Comparison of ENCODE assay signal across 8 cellular contexts in genomic region chr14:77026930-77027537, GRCh38. TPM values are rescaled to one million over a fixed set of nuclear protein-coding genes. Genes with fewer than 3 reads are reported as not detected.
A peak's percentile ranks its signal among the peaks of the same experiment; 100 is the strongest.
DNase-seq lines count a peak whose midpoint lies in the region; ATAC-seq, FAIRE-seq and TF ChIP-seq lines count a peak whose summit lies in the region.

No MANE protein-coding gene starts in this region.

- peak overlapping the region; percentile 95 to 99 for H3K27ac ChIP-seq in A549
- H3K27ac ChIP-seq in coronary artery = peak overlapping the region; percentile 100
- peak overlapping the region; percentile 100 for H3K27ac ChIP-seq in lower lobe of right lung
- peak overlapping the region; percentile 98 for H3K27ac ChIP-seq in substantia nigra (ENCODE audit: low read depth, low read length, poor library complexity, severe bottlenecking)

- H3K36me3 ChIP-seq in lower lobe of right lung = peaks cover 16% of the 10 kb centered on the region

- peaks cover 2% of the 10 kb centered on the region; the same call in 1 of the 2 replicates for H3K27me3 Mint-ChIP-seq in WTC11 (ENCODE audit: low read depth)

- CTCF ChIA-PET in A549 (lab: Yijun Ruan, JAX) = interaction anchor here (0.9 to 28.2 kb wide), 15 partner anchors 10 to 153 kb away, joined by 3 to 481 read pairs (median 7); no protein-coding TSS in a partner anchor
- CTCF ChIA-PET in WTC11 (lab: Charles Lee) = interaction anchor here (0.7 to 6.1 kb wide), 5 partner anchors 30 to 113 kb away, joined by 3 to 45 read pairs (median 4); no protein-coding TSS in a partner anchor

- FAIRE-seq in A549 (lab: Jason Lieb, UNC) (no peak), RCC 7860 (lab: Jason Lieb, UNC) (no peak)

- H3K4me3 Mint-ChIP-seq in WTC11 = peak overlapping the region; percentile 82

- POLR2A ChIA-PET in A549 (lab: Yijun Ruan, JAX) (interaction anchor here (1.2 to 8.4 kb wide), 12 partner anchors 10 to 123 kb away, joined by 5 to 78 read pairs (median 15); no protein-coding TSS in a partner anchor), WTC11 (lab: Charles Lee) (interaction anchor here (0.7 to 6.6 kb wide), 7 partner anchors 13 to 108 kb away, joined by 3 to 45 read pairs (median 16); no protein-coding TSS in a partner anchor)

- DNase-seq in A549 (ENCODE audit: low read depth in 1 of 2, low spot score in 1 of 2) (peak in 1 of 2 experiments; percentile 69), HuH-7.5 (ENCODE audit: low spot score) (peak; percentile 81), WTC11 (ENCODE audit: low spot score) (peak; percentile 45), coronary artery (ENCODE audit: low spot score) (no peak), lower lobe of right lung (peak; percentile 77), substantia nigra (lab: John Stamatoyannopoulos, UW) (peak in 13 of 49 donors; percentile 21 to 65 (median 45)), RCC 7860 (ENCODE audit: low spot score) (no peak)

- ATAC-seq in A549 (peak; percentile 11 to 16; a peak in 3 of 6 replicates), GM18498 (IDR thresholded peaks at IDR 0.05; ENCODE audit: unreplicated experiment) (peak; percentile 23), WTC11 (no peak), lower lobe of right lung (peak; percentile 46 to 56)

- WGBS in A549 (ENCODE audit: missing lambda C conversion rate) = no CpG with 5 or more reads among the region's 65 CpGs

- no peaks in the 10 kb centered on the region for H3K27me3 ChIP-seq in lower lobe of right lung (ENCODE audit: low read depth)

- intact Hi-C loops in lower lobe of right lung (cut with DNase I) = no loop called here

- H3K9me3 Mint-ChIP-seq in WTC11 = no peaks in the 10 kb centered on the region

- no peak for TF ChIP-seq POLR2A in A549 (IDR thresholded peaks at IDR 0.05; ENCODE audit: low read length)

- H3K9me3 ChIP-seq in A549 (no peaks in the 10 kb centered on the region), lower lobe of right lung (no peaks in the 10 kb centered on the region)

- H3K4me1 Mint-ChIP-seq in WTC11 = peaks cover 58% of the 10 kb centered on the region

- no peak for TF ChIP-seq EP300 in A549 (IDR thresholded peaks at IDR 0.05)

- H3K4me1 ChIP-seq in A549 = peaks cover 57% of the 10 kb centered on the region
- H3K4me1 ChIP-seq in lower lobe of right lung = peaks cover 77% of the 10 kb centered on the region

- no peak for TF ChIP-seq CTCF in A549 (IDR thresholded peaks at IDR 0.05)
- no peak for TF ChIP-seq CTCF in WTC11 (IDR thresholded peaks at IDR 0.05)
- no peak for TF ChIP-seq CTCF in coronary artery (IDR thresholded peaks at IDR 0.05)
- peak; percentile 24 for TF ChIP-seq CTCF in lower lobe of right lung (IDR thresholded peaks at IDR 0.05)

- peak overlapping the region; percentile 98 for H3K4me2 ChIP-seq in A549

- H3K27ac Mint-ChIP-seq in WTC11 = no peak overlapping the region

- H3K36me3 Mint-ChIP-seq in WTC11 = peaks cover 9% of the 10 kb centered on the region

- TF ChIP-seq RAD21 in A549 (conservative IDR thresholded peaks at IDR 0.05 in 1 of 2, IDR thresholded peaks at IDR 0.05 in 1 of 2) = no peak

- H3K4me3 ChIP-seq in A549 (peak overlapping the region; percentile 78), coronary artery (peak overlapping the region; percentile 85), lower lobe of right lung (peak overlapping the region; percentile 81)

TF ChIP-seq in A549, 52 proteins besides CTCF, POLR2A, EP300 and RAD21:
- no peak for TF ChIP-seq CHD2 (IDR thresholded peaks at IDR 0.05; ENCODE audit: low read length, partially characterized antibody)
- 0 out of 2 replicates have a peak, but pooled peaks have one; percentile 7 for TF ChIP-seq GATA3 (IDR thresholded peaks at IDR 0.05; ENCODE audit: borderline replicate concordance)
- no peak for TF ChIP-seq ZNF302 (CRISPR knock-in tag; IDR thresholded peaks at IDR 0.05)
- TF ChIP-seq KDM5A (IDR thresholded peaks at IDR 0.05) = no peak
- TF ChIP-seq FOSB (CRISPR knock-in tag; IDR thresholded peaks at IDR 0.05) = no peak

TF ChIP-seq in WTC11, 78 proteins besides CTCF, POLR2A, EP300 and RAD21:
- TF ChIP-seq ZBTB21 (CRISPR knock-in tag; IDR thresholded peaks at IDR 0.05; ENCODE audit: borderline replicate concordance) = 0 out of 2 replicates have a peak, but pooled peaks have one; percentile 4
- TF ChIP-seq MYBL2 (CRISPR knock-in tag; IDR thresholded peaks at IDR 0.05) = no peak
- TF ChIP-seq, protein P1, sequence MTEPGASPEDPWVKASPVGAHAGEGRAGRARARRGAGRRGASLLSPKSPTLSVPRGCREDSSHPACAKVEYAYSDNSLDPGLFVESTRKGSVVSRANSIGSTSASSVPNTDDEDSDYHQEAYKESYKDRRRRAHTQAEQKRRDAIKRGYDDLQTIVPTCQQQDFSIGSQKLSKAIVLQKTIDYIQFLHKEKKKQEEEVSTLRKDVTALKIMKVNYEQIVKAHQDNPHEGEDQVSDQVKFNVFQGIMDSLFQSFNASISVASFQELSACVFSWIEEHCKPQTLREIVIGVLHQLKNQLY (CRISPR knock-in tag; IDR thresholded peaks at IDR 0.05) = 0 out of 2 replicates have a peak, but pooled peaks have one; percentile 20
- TF ChIP-seq ESRRA (CRISPR knock-in tag; IDR thresholded peaks at IDR 0.05; ENCODE audit: borderline replicate concordance) = peak; percentile 61; the same call in 1 of the 2 replicates

RNA-seq across cellular contexts. Expression of gene IRF2BPL, which starts 1.5 kb away (rescaled TPM):
- polyA plus RNA-seq in A549 (2011; rRNA removed) (12.5 and 18.1 TPM in 2 replicates), A549 (2017; fragmentation: RNase III; extraction: RNeasy Plus Mini Kit Qiagen cat#74134 plus additional on column Dnase treatment) (20.1 to 31.0 TPM (median 28.3 TPM) in 3 replicates)
- polyA plus RNA-seq in A549 (2012; cell fraction: cytosol; rRNA removed) = 15.1 and 25.7 TPM in 2 replicates
- polyA plus RNA-seq in A549 (2012; cell fraction: nucleus; rRNA removed) = 25.5 and 31.5 TPM in 2 replicates
- 11.5 and 15.0 TPM in 2 replicates for polyA minus RNA-seq in A549 (2011; rRNA and poly(A)+ RNA removed)
- total RNA-seq in WTC11 (2021) (106 to 126 TPM (median 110 TPM) in 3 replicates), lower lobe of right lung (44.3 TPM)

Comparison
In these comparisons a context has a peak if more than half of its experiments do, and no peak if none do; other contexts are left out.
1. DNase-seq: peak in HuH-7.5 (single experiment), WTC11 (single experiment) and lower lobe of right lung (single experiment); none in coronary artery (single experiment) and RCC 7860 (single experiment).
2. Of the 8 proteins assayed by ChIP-seq in both WTC11 and A549: peak only in WTC11: ESRRA; only in A549: none; in both: none; in neither: 7.
3. Peak in every context shown above with its lines, with median percentiles within 50 percentile points of each other: H3K27ac ChIP-seq and H3K4me3 ChIP-seq.